Comparison of ENCODE assay signal across 8 cellular contexts in the genomic region with DNA sequence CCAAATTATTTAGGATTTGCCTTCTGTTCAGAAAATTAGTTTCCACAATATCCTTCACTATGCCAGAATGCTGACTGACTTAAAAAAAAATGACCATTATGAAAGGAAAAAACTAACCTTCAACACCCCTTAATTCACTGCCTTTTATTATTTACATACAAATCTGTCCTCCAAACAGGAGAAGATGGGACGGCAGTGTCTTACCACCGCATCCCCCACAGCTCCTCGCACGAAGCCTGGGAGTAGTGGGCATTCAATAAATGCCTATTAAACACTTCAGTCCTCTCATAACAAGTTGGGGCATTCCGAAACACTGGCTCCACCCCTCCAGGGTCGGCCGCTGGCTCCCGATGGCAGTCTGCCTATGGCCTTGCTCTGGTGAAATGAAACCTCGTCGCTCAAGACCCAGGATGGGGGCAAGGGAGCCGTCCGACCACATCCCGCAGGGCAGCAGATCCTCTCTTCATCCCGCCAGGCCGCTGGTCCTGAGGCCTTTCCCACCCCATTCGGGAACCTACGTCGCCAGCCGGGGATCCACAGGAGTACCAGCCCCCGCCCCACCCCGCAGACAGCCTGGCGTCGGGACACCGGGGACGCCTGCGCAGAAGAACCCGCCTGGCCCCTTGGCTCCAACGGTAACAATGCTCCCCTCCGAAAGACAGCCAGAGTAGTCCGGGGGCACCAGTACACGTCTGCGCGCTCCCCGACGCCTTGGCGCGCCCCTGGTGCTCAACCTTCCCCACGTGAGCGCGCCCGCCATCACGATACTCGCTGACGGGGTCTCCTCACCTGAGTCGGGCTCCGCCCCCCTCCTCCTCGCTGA. TPM values are rescaled to one million over a fixed set of nuclear protein-coding genes. Genes with fewer than 3 reads are reported as not detected.
DNase-seq lines count a peak whose midpoint lies in the region; ATAC-seq and TF ChIP-seq lines count a peak whose summit lies in the region.

No MANE protein-coding gene starts in this region.

- H3K4me1 Mint-ChIP-seq in CD4-positive, CD25-positive, alpha-beta regulatory T cell, result peaks cover 16 to 42% (median 26%) of the 10 kb centered on the region in 4 donors

- peaks cover 4% of the 10 kb centered on the region for H3K36me3 Mint-ChIP-seq in CD4-positive, CD25-positive, alpha-beta regulatory T cell

- H3K4me3 ChIP-seq in CD4-positive, CD25-positive, alpha-beta regulatory T cell (ENCODE audit: low read depth, low read length), result peak overlapping the region; percentile 85
- H3K4me3 ChIP-seq in OCI-LY3 (ENCODE audit: low read length) (peak overlapping the region; percentile 96), upper lobe of left lung (peak overlapping the region; percentile 81 to 96 (median 89))

- peak in 2 of 3 donors; percentile 72 to 88 for DNase-seq in CD4-positive, CD25-positive, alpha-beta regulatory T cell
- DNase-seq in activated gamma-delta T cell treated with anti-CD3 and anti-CD28 coated beads, Interleukin-2, amount 50 U/mL, for 16 hours (ENCODE audit: low read depth), result peak; percentile 79
- DNase-seq in foreskin keratinocyte (peak; percentile 73 to 83), nucleus accumbens (lab: John Stamatoyannopoulos, UW) (peak in 34 of 56 donors; percentile 54 to 96 (median 82)), upper lobe of left lung (peak; percentile 85 to 92)

- peak; percentile 23 to 31 for ATAC-seq in CD4-positive, CD25-positive, alpha-beta regulatory T cell (ENCODE audit: low read depth in 2 of 2)
- ATAC-seq in HG03280 (IDR thresholded peaks at IDR 0.05; ENCODE audit: unreplicated experiment) (peak; percentile 35), foreskin keratinocyte (peak; percentile 39), upper lobe of left lung (ENCODE audit: low FRiP score in 2 of 2) (peak; percentile 69 to 74)

- TF ChIP-seq POLR2A in GM19099 (IDR thresholded peaks at IDR 0.05; ENCODE audit: extremely low read depth, insufficient read length, low read depth), result peak; percentile 65
- TF ChIP-seq POLR2A in upper lobe of left lung (IDR thresholded peaks at IDR 0.05), result peak in 3 of 4 donors; percentile 20 to 75 (median 70)

- H3K4me2 ChIP-seq in OCI-LY3 (ENCODE audit: low read length), result peak overlapping the region; percentile 91

- peak overlapping the region; percentile 89 for H3K27ac ChIP-seq in CD4-positive, CD25-positive, alpha-beta regulatory T cell (ENCODE audit: insufficient read depth, low read length, poor library complexity, severe bottlenecking)
- H3K27ac ChIP-seq in OCI-LY3 (ENCODE audit: low read length), result peak overlapping the region; percentile 84
- peak overlapping the region; percentile 95 for H3K27ac ChIP-seq in foreskin keratinocyte
- peak overlapping the region; percentile 97 to 99 (median 98) for H3K27ac ChIP-seq in upper lobe of left lung

- TF ChIP-seq CTCF in OCI-LY3 (IDR thresholded peaks at IDR 0.05; ENCODE audit: low read depth, low read length) (no peak), foreskin keratinocyte (conservative IDR thresholded peaks at IDR 0.05) (no peak), upper lobe of left lung (IDR thresholded peaks at IDR 0.05) (no peak)

- H3K9me3 Mint-ChIP-seq in CD4-positive, CD25-positive, alpha-beta regulatory T cell, result no peaks in the 10 kb centered on the region

- H3K9me3 ChIP-seq in CD4-positive, CD25-positive, alpha-beta regulatory T cell (ENCODE audit: control insufficient read depth in 2 of 2, low read length in 2 of 2), result no peaks in the 10 kb centered on the region
- H3K9me3 ChIP-seq in OCI-LY3 (ENCODE audit: insufficient read depth, low read length) (no peaks in the 10 kb centered on the region), upper lobe of left lung (no peaks in the 10 kb centered on the region)

- H2AFZ ChIP-seq in OCI-LY3 (ENCODE audit: low read depth, low read length), result peak overlapping the region; percentile 10; the same call in 1 of the 2 replicates

- 0% methylated on average over 10 to 20 of the region's 47 CpGs for WGBS in upper lobe of left lung, 2 donors

- peak overlapping the region; percentile 90 to 98 (median 96) for H3K4me3 Mint-ChIP-seq in CD4-positive, CD25-positive, alpha-beta regulatory T cell

- no peak for TF ChIP-seq EP300 in upper lobe of left lung (IDR thresholded peaks at IDR 0.05)

- H3K9ac ChIP-seq in OCI-LY3 (ENCODE audit: low read length), result peak overlapping the region; percentile 92

- H3K4me1 ChIP-seq in CD4-positive, CD25-positive, alpha-beta regulatory T cell (ENCODE audit: control insufficient read depth, insufficient read depth, low read length, poor library complexity, severe bottlenecking), result peaks cover 28% of the 10 kb centered on the region
- peaks cover 19% of the 10 kb centered on the region for H3K4me1 ChIP-seq in OCI-LY3 (ENCODE audit: low read length)
- H3K4me1 ChIP-seq in foreskin keratinocyte, result peaks cover 10% of the 10 kb centered on the region
- peaks cover 19 to 48% (median 20%) of the 10 kb centered on the region in 4 donors for H3K4me1 ChIP-seq in upper lobe of left lung

- H3K27ac Mint-ChIP-seq in CD4-positive, CD25-positive, alpha-beta regulatory T cell, result peak overlapping the region; percentile 97 to 98 (median 98)

- H3K27me3 Mint-ChIP-seq in CD4-positive, CD25-positive, alpha-beta regulatory T cell, result peaks cover 9% of the 10 kb centered on the region

- peaks cover 33% of the 10 kb centered on the region for H4K20me1 ChIP-seq in OCI-LY3 (ENCODE audit: insufficient read depth, low read length)

- H3K27me3 ChIP-seq in CD4-positive, CD25-positive, alpha-beta regulatory T cell (ENCODE audit: control insufficient read depth, insufficient read depth, low read length), result no peaks in the 10 kb centered on the region
- H3K27me3 ChIP-seq in OCI-LY3 (ENCODE audit: low read depth, low read length) (no peaks in the 10 kb centered on the region), foreskin keratinocyte (no peaks in the 10 kb centered on the region), upper lobe of left lung (no peaks in the 10 kb centered on the region)

- H3K79me2 ChIP-seq in OCI-LY3 (ENCODE audit: low read length), result peaks cover 53% of the 10 kb centered on the region

- H3K36me3 ChIP-seq in CD4-positive, CD25-positive, alpha-beta regulatory T cell (ENCODE audit: control insufficient read depth, insufficient read depth, low read length), result no peaks in the 10 kb centered on the region
- H3K36me3 ChIP-seq in OCI-LY3 (replicated peaks; ENCODE audit: low read depth, low read length) (peaks cover 21% of the 10 kb centered on the region), upper lobe of left lung (no peaks in the 10 kb centered on the region)

RNA-seq across cellular contexts. Expression of a gene that starts 0.6 kb away (rescaled TPM):
- total RNA-seq in CD4-positive, CD25-positive, alpha-beta regulatory T cell, result 13.5 TPM
- 1 to 10 TPM in 2 of 4 donors, under 1 TPM in 2; 0.22 to 1.6 (median 1.2) TPM for polyA plus RNA-seq in CD4-positive, CD25-positive, alpha-beta regulatory T cell
- total RNA-seq in foreskin keratinocyte, result 8.9 and 9.8 TPM in 2 replicates
- 3.1 and 3.5 TPM in 2 replicates for polyA plus RNA-seq in foreskin keratinocyte
- 10 to 100 TPM in 3 of 6 donors, 1 to 10 TPM in 3; 7.9 to 15.0 (median 10.0) TPM for total RNA-seq in upper lobe of left lung

RNA-seq across cellular contexts. Expression of a gene that starts 21.1 kb away (rescaled TPM):
- 26.9 TPM for total RNA-seq in CD4-positive, CD25-positive, alpha-beta regulatory T cell
- 10 to 100 TPM; 11.2 to 18.3 (median 13.2) TPM for polyA plus RNA-seq in CD4-positive, CD25-positive, alpha-beta regulatory T cell
- total RNA-seq in foreskin keratinocyte (39.7 and 48.9 TPM in 2 replicates), upper lobe of left lung (10 to 100 TPM in 5 of 6 donors, 1 to 10 TPM in 1; 10.0 to 16.9 (median 14.5) TPM)
- 24.1 and 32.0 TPM in 2 replicates for polyA plus RNA-seq in foreskin keratinocyte

RNA-seq across cellular contexts. Expression of a gene that starts 42.1 kb away (rescaled TPM):
- total RNA-seq in CD4-positive, CD25-positive, alpha-beta regulatory T cell, result 36.6 TPM
- polyA plus RNA-seq in CD4-positive, CD25-positive, alpha-beta regulatory T cell, result 10 to 100 TPM; 47.2 to 73.9 (median 70.6) TPM
- total RNA-seq in foreskin keratinocyte, result 104 and 110 TPM in 2 replicates
- 113 and 122 TPM in 2 replicates for polyA plus RNA-seq in foreskin keratinocyte
- total RNA-seq in upper lobe of left lung, result 10 to 100 TPM; 68.2 to 97.6 (median 81.3) TPM

Comparison
In these comparisons a context has a peak if more than half of its experiments do, and no peak if none do; other contexts are left out.
1. Peak in every context shown above with its lines: DNase-seq, ATAC-seq, H3K4me3 ChIP-seq and H3K27ac ChIP-seq.